In the genomic region with DNA sequence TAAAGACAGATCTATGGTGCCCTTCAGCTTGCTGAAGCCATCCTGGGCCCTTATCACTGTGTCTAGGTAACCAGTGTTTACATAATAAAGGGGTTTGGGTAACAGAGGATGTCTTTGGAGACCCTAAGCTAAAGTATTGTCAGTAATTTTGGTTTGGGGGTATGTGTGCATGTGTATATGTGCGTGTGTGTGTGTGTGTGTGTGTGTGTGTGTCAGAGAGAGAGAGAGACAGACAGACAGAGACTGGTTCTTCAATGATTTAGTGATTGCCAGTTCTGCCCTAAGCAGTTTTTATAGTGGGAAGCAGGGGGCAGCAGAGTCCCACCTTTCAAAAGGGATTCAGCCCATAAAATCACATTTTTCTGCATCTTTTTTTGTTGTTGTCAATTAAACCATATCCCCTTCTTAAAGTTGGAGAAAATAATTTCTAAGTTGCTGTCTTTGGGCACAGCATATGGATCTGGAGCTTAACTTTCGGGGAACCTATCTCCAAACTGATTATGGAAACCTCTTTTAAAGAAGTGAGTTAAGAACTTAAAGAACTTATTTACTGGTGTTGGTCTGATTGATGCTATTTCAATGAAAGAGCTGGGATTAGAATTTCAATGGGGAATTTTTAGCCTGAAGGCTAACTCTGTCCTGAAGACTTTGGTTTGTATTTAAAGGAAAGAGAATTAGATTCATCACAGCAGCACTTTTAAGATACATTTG, we compare ENCODE assay signal across 8 cellular contexts. TPM values are rescaled to one million over a fixed set of nuclear protein-coding genes. Genes with fewer than 3 reads are reported as not detected.
DNase-seq lines count a peak whose midpoint lies in the region; ATAC-seq and TF ChIP-seq lines count a peak whose summit lies in the region.

No MANE protein-coding gene starts in this region.

- TF ChIP-seq POLR2A in HCT116 (IDR thresholded peaks at IDR 0.05; ENCODE audit: borderline replicate concordance, extremely low read depth, insufficient read depth, insufficient read length), result no peak
- no peak for TF ChIP-seq POLR2A in esophagus squamous epithelium (IDR thresholded peaks at IDR 0.05)
- no peak for TF ChIP-seq POLR2A in spleen (IDR thresholded peaks at IDR 0.05)

- H3K27me3 ChIP-seq in HCT116 (ENCODE audit: insufficient read depth, low read length) (no peaks in the 10 kb centered on the region), esophagus squamous epithelium (no peaks in the 10 kb centered on the region), spleen (replicated peaks in 1 of 7) (no peaks in the 10 kb centered on the region)

- H3K27ac ChIP-seq in HCT116 (ENCODE audit: low read depth, low read length), result no peak overlapping the region
- no peak overlapping the region for H3K27ac ChIP-seq in RWPE1
- H3K27ac ChIP-seq in esophagus squamous epithelium, result no peak overlapping the region
- no peak overlapping the region for H3K27ac ChIP-seq in spleen

- TF ChIP-seq RAD21 in HCT116 (IDR thresholded peaks at IDR 0.05; ENCODE audit: low read depth), result peak; percentile 71

- no peak overlapping the region for H3K4me3 ChIP-seq in HCT116 (replicated peaks in 1 of 2; ENCODE audit: low read depth in 1 of 2, low read length in 2 of 2)
- no peak overlapping the region for H3K4me3 ChIP-seq in esophagus squamous epithelium
- H3K4me3 ChIP-seq in spleen, result no peak overlapping the region

- H3K9me2 ChIP-seq in HCT116 (ENCODE audit: insufficient read depth), result no peaks in the 10 kb centered on the region

- H3K4me1 ChIP-seq in HCT116 (ENCODE audit: control insufficient read depth in 1 of 2, insufficient read depth in 2 of 2, low read length in 2 of 2) (no peaks in the 10 kb centered on the region), esophagus squamous epithelium (no peaks in the 10 kb centered on the region), spleen (no peaks in the 10 kb centered on the region)

- intact Hi-C loops in HCT116 (cut with micrococcal nuclease) (loop anchor here (5.0 kb wide), 1 partner anchor 1116 kb away; no protein-coding TSS in a partner anchor), esophagus squamous epithelium (cut with DNase I) (no loop called here), spleen (cut with DNase I; ENCODE audit: low total_unique reads) (no loop called here)

- CTCF ChIA-PET in HCT116 (lab: Charles Lee) (interaction anchor here (0.6 to 0.9 kb wide), 4 partner anchors 9 to 1119 kb away, joined by 3 to 4 read pairs (median 4); no protein-coding TSS in a partner anchor), RWPE1 (lab: Yijun Ruan, JAX) (interaction anchor here (0.6 to 1.2 kb wide), 10 partner anchors 11 to 1424 kb away, joined by 3 to 5 read pairs (median 3); no protein-coding TSS in a partner anchor)

- H4K20me1 ChIP-seq in HCT116 (ENCODE audit: insufficient read depth), result no peaks in the 10 kb centered on the region

- H2AFZ ChIP-seq in HCT116 (ENCODE audit: low read depth, low read length, poor library complexity, severe bottlenecking), result no peak overlapping the region

- H3K9ac ChIP-seq in HCT116 (ENCODE audit: low read length), result no peak overlapping the region

- POLR2A ChIA-PET in HCT116 (lab: Charles Lee), result no interaction called here
- POLR2A ChIA-PET in RWPE1 (lab: Yijun Ruan, JAX; ENCODE audit: low non-redundant PET), result no interaction called here

- WGBS in esophagus squamous epithelium, 2 donors, result 24 to 44% methylated on average over 2 of the region's 2 CpGs
- WGBS in spleen, 5 donors, result 35 to 44% (median 39%) methylated on average over 2 of the region's 2 CpGs

- RAD21 ChIA-PET in HCT116 (lab: Charles Lee; ENCODE audit: low non-redundant PET in 1 of 2, low total read pairs in 2 of 2, uncharacterized antibody in 2 of 2, unreplicated experiment in 2 of 2), result no interaction called here

- H3K9me3 ChIP-seq in HCT116 (ENCODE audit: control insufficient read depth in 1 of 2, insufficient read depth in 1 of 2, low read depth in 1 of 2, low read length in 2 of 2) (no peaks in the 10 kb centered on the region), esophagus squamous epithelium (no peaks in the 10 kb centered on the region), spleen (no peaks in the 10 kb centered on the region)

- BruUV-seq in HCT116 (replicated peaks; lab: Mats Ljungman, UMichigan), result no TSS peak

- peak; percentile 81 for ATAC-seq in HCT116
- no peak for ATAC-seq in GM21786 (IDR thresholded peaks at IDR 0.05; ENCODE audit: unreplicated experiment)
- ATAC-seq in HG02571 (IDR thresholded peaks at IDR 0.05; ENCODE audit: unreplicated experiment), result no peak

- no peak overlapping the region for H3K4me2 ChIP-seq in HCT116 (ENCODE audit: low read length)

- TF ChIP-seq CTCF in HCT116 (IDR thresholded peaks at IDR 0.05 in 2 of 3, conservative IDR thresholded peaks at IDR 0.05 in 1 of 3; ENCODE audit: borderline replicate concordance in 1 of 3, insufficient read depth in 1 of 3, low read depth in 2 of 3, low read length in 2 of 3) (peak; percentile 29 to 73 (median 69); a peak in 5 of 6 replicates), RWPE1 (conservative IDR thresholded peaks at IDR 0.05; ENCODE audit: low read depth) (peak; percentile 52), esophagus squamous epithelium (IDR thresholded peaks at IDR 0.05) (peak in 5 of 6 experiments; percentile 12 to 44 (median 28)), spleen (IDR thresholded peaks at IDR 0.05 in 8 of 11, conservative IDR thresholded peaks at IDR 0.05 in 3 of 11) (peak in 7 of 11 experiments; percentile 22 to 54 (median 40))

- no peaks in the 10 kb centered on the region for H3K79me2 ChIP-seq in HCT116 (ENCODE audit: insufficient read depth, low read length)

- DNase-seq in DMS 273 (lab: John Stamatoyannopoulos, UW; ENCODE audit: unreplicated experiment) (peak; percentile 56), HCT116 (ENCODE audit: low read depth, low spot score) (peak; percentile 8), RWPE1 (ENCODE audit: low spot score) (peak; percentile 31), esophagus squamous epithelium (lab: John Stamatoyannopoulos, UW) (no peak), spleen (no peak)
- no peak for DNase-seq in stimulated activated naive CD4-positive, alpha-beta T cell treated with Interleukin-2 at 50 U/mL for 16 hours (lab: John Stamatoyannopoulos, UW)

- H3K36me3 ChIP-seq in HCT116 (ENCODE audit: control insufficient read depth in 1 of 2, insufficient read depth in 2 of 2, low read length in 2 of 2) (no peaks in the 10 kb centered on the region), esophagus squamous epithelium (no peaks in the 10 kb centered on the region), spleen (no peaks in the 10 kb centered on the region)

TF ChIP-seq in HCT116, 20 proteins besides CTCF, POLR2A, EP300 and RAD21:
- TF ChIP-seq, protein P1, sequence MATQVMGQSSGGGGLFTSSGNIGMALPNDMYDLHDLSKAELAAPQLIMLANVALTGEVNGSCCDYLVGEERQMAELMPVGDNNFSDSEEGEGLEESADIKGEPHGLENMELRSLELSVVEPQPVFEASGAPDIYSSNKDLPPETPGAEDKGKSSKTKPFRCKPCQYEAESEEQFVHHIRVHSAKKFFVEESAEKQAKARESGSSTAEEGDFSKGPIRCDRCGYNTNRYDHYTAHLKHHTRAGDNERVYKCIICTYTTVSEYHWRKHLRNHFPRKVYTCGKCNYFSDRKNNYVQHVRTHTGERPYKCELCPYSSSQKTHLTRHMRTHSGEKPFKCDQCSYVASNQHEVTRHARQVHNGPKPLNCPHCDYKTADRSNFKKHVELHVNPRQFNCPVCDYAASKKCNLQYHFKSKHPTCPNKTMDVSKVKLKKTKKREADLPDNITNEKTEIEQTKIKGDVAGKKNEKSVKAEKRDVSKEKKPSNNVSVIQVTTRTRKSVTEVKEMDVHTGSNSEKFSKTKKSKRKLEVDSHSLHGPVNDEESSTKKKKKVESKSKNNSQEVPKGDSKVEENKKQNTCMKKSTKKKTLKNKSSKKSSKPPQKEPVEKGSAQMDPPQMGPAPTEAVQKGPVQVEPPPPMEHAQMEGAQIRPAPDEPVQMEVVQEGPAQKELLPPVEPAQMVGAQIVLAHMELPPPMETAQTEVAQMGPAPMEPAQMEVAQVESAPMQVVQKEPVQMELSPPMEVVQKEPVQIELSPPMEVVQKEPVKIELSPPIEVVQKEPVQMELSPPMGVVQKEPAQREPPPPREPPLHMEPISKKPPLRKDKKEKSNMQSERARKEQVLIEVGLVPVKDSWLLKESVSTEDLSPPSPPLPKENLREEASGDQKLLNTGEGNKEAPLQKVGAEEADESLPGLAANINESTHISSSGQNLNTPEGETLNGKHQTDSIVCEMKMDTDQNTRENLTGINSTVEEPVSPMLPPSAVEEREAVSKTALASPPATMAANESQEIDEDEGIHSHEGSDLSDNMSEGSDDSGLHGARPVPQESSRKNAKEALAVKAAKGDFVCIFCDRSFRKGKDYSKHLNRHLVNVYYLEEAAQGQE (IDR thresholded peaks at IDR 0.05; ENCODE audit: low read depth), result no peak
- TF ChIP-seq EGR1 (IDR thresholded peaks at IDR 0.05; ENCODE audit: low read depth) (no peak), SIN3A (IDR thresholded peaks at IDR 0.05; ENCODE audit: low read depth) (no peak)
- TF ChIP-seq, protein P2, sequence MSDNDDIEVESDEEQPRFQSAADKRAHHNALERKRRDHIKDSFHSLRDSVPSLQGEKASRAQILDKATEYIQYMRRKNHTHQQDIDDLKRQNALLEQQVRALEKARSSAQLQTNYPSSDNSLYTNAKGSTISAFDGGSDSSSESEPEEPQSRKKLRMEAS (IDR thresholded peaks at IDR 0.05), result no peak

RNA-seq across cellular contexts. Expression of a gene that starts 51.1 kb away (rescaled TPM):
- total RNA-seq in HCT116 (2021; ENCODE audit: unreplicated experiment) (19.3 TPM), esophagus squamous epithelium (10 to 100 TPM in 3 of 4 donors, 1 to 10 TPM in 1; 7.9 to 25.3 (median 18.8) TPM), spleen (10 to 100 TPM; 14.7 to 27.9 (median 22.5) TPM)
- 5.1 and 5.5 TPM in 2 replicates for polyA plus RNA-seq in HCT116 (2012)
- polyA plus RNA-seq in spleen, result 1 to 10 TPM; 4.6 to 7.4 (median 5.4) TPM

Comparison
In these comparisons a context has a peak if more than half of its experiments do, and no peak if none do; other contexts are left out.
1. DNase-seq: peak in DMS 273 (single experiment), HCT116 (single experiment) and RWPE1 (single experiment); none in esophagus squamous epithelium (single experiment), spleen (single experiment) and stimulated activated naive CD4-positive, alpha-beta T cell treated with Interleukin-2 at 50 U/mL for 16 hours (single experiment).
2. Peak in every context shown above with its lines, with median percentiles within 50 percentile points of each other: CTCF ChIP-seq.